Comparison of ENCODE assay signal across 23 cellular contexts in the genomic region with DNA sequence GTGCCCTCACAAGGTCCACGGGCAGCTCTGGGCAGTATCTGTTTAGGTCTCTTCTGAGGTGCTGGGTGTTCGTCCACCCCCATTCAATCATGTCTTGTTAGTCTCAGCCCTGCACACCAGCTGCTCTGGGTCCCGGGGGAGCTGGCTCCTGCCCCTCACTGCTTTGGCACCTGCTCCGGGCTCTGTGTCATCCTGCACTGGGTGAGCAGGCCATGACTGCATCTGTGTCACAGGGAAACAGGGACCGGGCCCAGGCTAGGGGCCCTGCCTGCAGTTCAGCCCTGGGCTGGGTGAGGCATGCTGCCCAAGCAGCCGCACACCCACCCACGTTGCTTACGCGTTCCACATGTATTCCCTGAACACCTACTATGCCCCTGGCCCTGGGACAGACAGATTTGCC. TPM values are rescaled to one million over a fixed set of nuclear protein-coding genes. Genes with fewer than 3 reads are reported as not detected.
DNase-seq lines count a peak whose midpoint lies in the region; ATAC-seq lines count a peak whose summit lies in the region.
"Had no signal": no experiment of that assay in that cellular context is flagged by ENCODE, and none has a peak within 500 bp of the region (broad histone marks: within the 10 kb centered on the region; RNA-seq: fewer than 3 reads in every experiment).

No MANE protein-coding gene starts in this region.

- ATAC-seq in GM21447 (IDR thresholded peaks at IDR 0.05; ENCODE audit: unreplicated experiment): no peak
- ATAC-seq: activated CD8-positive, alpha-beta memory T cell treated with anti-CD3 and anti-CD28 coated beads, Interleukin-2, amount 10 ng/mL, durations not matched to agents 7 days and 5 days; activated naive CD8-positive, alpha-beta T cell treated with anti-CD3 and anti-CD28 coated beads, Interleukin-2, amount 50 U/mL, for 24 hours; activated T-helper 17 cell treated with anti-CD3 and anti-CD28 coated beads, Interleukin-2, amount 50 U/mL, for 72 hours; esophagus mucosa had no signal

- H3K27ac ChIP-seq in cingulate gyrus (ENCODE audit: low read depth, low read length) (peak overlapping the region; percentile 15), temporal lobe (ENCODE audit: low read depth, low read length) (peak overlapping the region; percentile 31)
- H3K27ac ChIP-seq: C4-2B, cardiac muscle cell, right atrium auricular region, SK-N-MC, transverse colon had no signal

- DNase-seq in NCI-H82 (lab: John Stamatoyannopoulos, UW) (peak; percentile 63), NCI-H82 treated with DMSO at 0.1 percent for 48 hours (lab: John Stamatoyannopoulos, UW; ENCODE audit: unreplicated experiment) (no peak), NCI-H345 treated with DMSO at 0.1 percent for 48 hours (lab: John Stamatoyannopoulos, UW; ENCODE audit: unreplicated experiment) (peak; percentile 39), GM19238 (ENCODE audit: insufficient read length, low spot score) (no peak), occipital lobe (lab: John Stamatoyannopoulos, UW) (no peak)
- DNase-seq: activated CD8-positive, alpha-beta memory T cell treated with anti-CD3 and anti-CD28 coated beads, Interleukin-2, amount 10 ng/mL, durations not matched to agents 7 days and 5 days; activated naive CD8-positive, alpha-beta T cell treated with anti-CD3 and anti-CD28 coated beads, Interleukin-2, amount 50 U/mL, for 24 hours; DMS79; GOT3; midbrain; MV-4-11; NCI-H2227 treated with DMSO at 0.1 percent for 48 hours; T-helper 9 cell; transverse colon had no signal

RNA-seq across cellular contexts. Expression of a gene that starts 43.9 kb away (rescaled TPM):
- total RNA-seq in temporal lobe (21.6 TPM), occipital lobe (14.7 TPM)
- total RNA-seq: esophagus mucosa, right atrium auricular region had no signal

Comparison
In these comparisons a context has a peak if more than half of its experiments do, and no peak if none do; other contexts are left out.
1. DNase-seq: peak in NCI-H82 (single experiment) and NCI-H345 treated with DMSO at 0.1 percent for 48 hours (single experiment); none in NCI-H82 treated with DMSO at 0.1 percent for 48 hours (single experiment), GM19238 (single experiment) and occipital lobe (single experiment).